ENCODE assay signal across 13 cellular contexts in genomic region chr1:1352784-1353388, GRCh38. TPM values are rescaled to one million over a fixed set of nuclear protein-coding genes. Genes with fewer than 3 reads are reported as not detected.
DNase-seq lines count a peak whose midpoint lies in the region; ATAC-seq and TF ChIP-seq lines count a peak whose summit lies in the region.
"Had no signal": no experiment of that assay in that cellular context is flagged by ENCODE, and none has a peak within 500 bp of the region (broad histone marks: within the 10 kb centered on the region; RNA-seq: fewer than 3 reads in every experiment).

No MANE protein-coding gene starts in this region.

- DNase-seq in GM23248: no peak
- no peak for DNase-seq in activated T-helper 2 cell treated with anti-CD3 and anti-CD28 coated beads, Interferon-gamma antibody, Interleukin-2, Interleukin-4, amounts not matched to agents 10 μg/mL and 5 μg/mL and 100 μg/mL, durations not matched to agents 14 hours and 24 hours and 36 hours (ENCODE audit: low spot score)
- no peak for DNase-seq in naive thymus-derived CD8-positive, alpha-beta T cell
- no peak for DNase-seq in SIG-M5 treated with dmso at 0.1 percent for 504 hours (lab: John Stamatoyannopoulos, UW; ENCODE audit: unreplicated experiment)
- no peak for DNase-seq in HUDEP-2 (lab: John Stamatoyannopoulos, UW; ENCODE audit: unreplicated experiment in 76 of 76)
- DNase-seq in PC-9: no peak
- DNase-seq: body of pancreas, NCI-H2227 treated with DMSO at 0.1 percent for 48 hours had no signal

- H3K4me3 ChIP-seq in BLaER1 treated with 17β-estradiol and CSF1 and Interleukin-3, amounts not matched to agents 10 nM and 100 nM: peak overlapping the region in 1 of 10 experiments; percentile 1; a peak in 2 of 20 replicates
- H3K4me3 ChIP-seq in GM23248 (no peak overlapping the region), PC-9 (no peak overlapping the region)
- H3K4me3 ChIP-seq: body of pancreas, ovary, testis had no signal

- no peaks in the 10 kb centered on the region for H3K9me3 ChIP-seq in BLaER1 treated with 17β-estradiol and CSF1 and Interleukin-3, amounts not matched to agents 10 nM and 100 nM (replicated peaks in 1 of 11)
- H3K9me3 ChIP-seq in GM23248 (ENCODE audit: low read depth): no peaks in the 10 kb centered on the region
- no peaks in the 10 kb centered on the region for H3K9me3 ChIP-seq in PC-9 (ENCODE audit: insufficient read depth, low read depth)
- H3K9me3 ChIP-seq: body of pancreas, ovary, testis had no signal

- H3K79me2 ChIP-seq in GM23248 (ENCODE audit: insufficient read depth) (peaks cover 75% of the 10 kb centered on the region), PC-9 (ENCODE audit: low read depth) (peaks cover 16% of the 10 kb centered on the region)

- H3K36me3 Mint-ChIP-seq in activated T-helper 2 cell treated with anti-CD3 and anti-CD28 coated beads, Interferon-gamma antibody, Interleukin-2, Interleukin-4, amounts not matched to agents 10 μg/mL and 5 μg/mL and 100 μg/mL, durations not matched to agents 14 hours and 24 hours and 36 hours (ENCODE audit: low read depth): no peaks in the 10 kb centered on the region
- H3K36me3 Mint-ChIP-seq in naive thymus-derived CD8-positive, alpha-beta T cell: no peaks in the 10 kb centered on the region

- no peak for TF ChIP-seq CTCF in PC-9 (conservative IDR thresholded peaks at IDR 0.05)

- H2AFZ ChIP-seq in GM23248 (no peak overlapping the region), PC-9 (no peak overlapping the region)

- no peak for ATAC-seq in naive thymus-derived CD8-positive, alpha-beta T cell
- no peak for ATAC-seq in GM19397 (IDR thresholded peaks at IDR 0.05; ENCODE audit: unreplicated experiment)
- ATAC-seq: body of pancreas had no signal

- POLR2A ChIA-PET in naive thymus-derived CD8-positive, alpha-beta T cell (lab: Charles Lee): interaction anchor here (0.6 to 7.4 kb wide), 3 partner anchors 19 to 339 kb away, joined by 3 to 105 read pairs (median 3); partner anchors contain the start of gene AURKAIP1
- POLR2A ChIA-PET in PC-9 (lab: Charles Lee; ENCODE audit: unreplicated experiment): no interaction called here

- H3K4me2 ChIP-seq in BLaER1 treated with 17β-estradiol and CSF1 and Interleukin-3, amounts not matched to agents 10 nM and 100 nM: peak overlapping the region in 9 of 11 experiments; percentile 42 to 85 (median 77); a peak in 18 of 22 replicates
- peak overlapping the region; percentile 29 for H3K4me2 ChIP-seq in GM23248 (ENCODE audit: unreplicated experiment)
- H3K4me2 ChIP-seq in PC-9: no peak overlapping the region

- intact Hi-C loops in activated T-helper 2 cell treated with anti-CD3 and anti-CD28 coated beads, Interferon-gamma antibody, Interleukin-2, Interleukin-4, amounts not matched to agents 10 μg/mL and 5 μg/mL and 100 μg/mL, durations not matched to agents 14 hours and 24 hours and 36 hours (cut with micrococcal nuclease): no loop called here
- intact Hi-C loops in PC-9 (cut with micrococcal nuclease; ENCODE audit: unreplicated experiment): no loop called here

- H3F3A ChIP-seq in GM23248 (ENCODE audit: insufficient read depth) (peaks cover 28% of the 10 kb centered on the region), PC-9 (ENCODE audit: insufficient read depth, low read depth) (peaks cover 37% of the 10 kb centered on the region)

- H3K27me3 ChIP-seq in BLaER1 treated with 17β-estradiol and CSF1 and Interleukin-3, amounts not matched to agents 10 nM and 100 nM: peaks cover 35 to 50% (median 43%) of the 10 kb centered on the region in 11 experiments
- H3K27me3 ChIP-seq in GM23248 (replicated peaks; ENCODE audit: insufficient read depth) (no peaks in the 10 kb centered on the region), PC-9 (ENCODE audit: insufficient read depth, low read depth) (no peaks in the 10 kb centered on the region)
- H3K27me3 ChIP-seq: ovary, testis had no signal

- H3K4me3 Mint-ChIP-seq in activated T-helper 2 cell treated with anti-CD3 and anti-CD28 coated beads, Interferon-gamma antibody, Interleukin-2, Interleukin-4, amounts not matched to agents 10 μg/mL and 5 μg/mL and 100 μg/mL, durations not matched to agents 14 hours and 24 hours and 36 hours (ENCODE audit: low read depth): no peak overlapping the region
- peak overlapping the region; percentile 25 to 85 (median 70) for H3K4me3 Mint-ChIP-seq in naive thymus-derived CD8-positive, alpha-beta T cell

- 33 to 44% methylated on average over 4 to 5 of the region's 5 CpGs for WGBS in GM23248 (ENCODE audit: low coverage in 1 of 2, low lambda C conversion rate in 2 of 2, missing lambda C conversion rate in 2 of 2), 2 experiments

- H3K9me3 Mint-ChIP-seq in activated T-helper 2 cell treated with anti-CD3 and anti-CD28 coated beads, Interferon-gamma antibody, Interleukin-2, Interleukin-4, amounts not matched to agents 10 μg/mL and 5 μg/mL and 100 μg/mL, durations not matched to agents 14 hours and 24 hours and 36 hours: no peaks in the 10 kb centered on the region
- H3K9me3 Mint-ChIP-seq in naive thymus-derived CD8-positive, alpha-beta T cell: no peaks in the 10 kb centered on the region

- H3K27ac ChIP-seq in BLaER1 treated with 17β-estradiol and CSF1 and Interleukin-3, amounts not matched to agents 10 nM and 100 nM: no peak overlapping the region
- peak overlapping the region; percentile 59 for H3K27ac ChIP-seq in GM23248
- no peak overlapping the region for H3K27ac ChIP-seq in PC-9
- H3K27ac ChIP-seq: body of pancreas, epithelial cell of prostate had no signal

- in situ Hi-C loops in GM23248 (cut with MboI): no loop called here

- H4K20me1 ChIP-seq in BLaER1 treated with 17β-estradiol and CSF1 and Interleukin-3, amounts not matched to agents 10 nM and 100 nM: peaks cover 0 to 49% (median 39%) of the 10 kb centered on the region in 11 experiments; a peak in 19 of 22 replicates
- H4K20me1 ChIP-seq in GM23248 (ENCODE audit: insufficient read depth): no peaks in the 10 kb centered on the region; the same call in 1 of the 2 replicates
- no peaks in the 10 kb centered on the region for H4K20me1 ChIP-seq in PC-9 (ENCODE audit: insufficient read depth)

- peak overlapping the region; percentile 31 for H3K27ac Mint-ChIP-seq in activated T-helper 2 cell treated with anti-CD3 and anti-CD28 coated beads, Interferon-gamma antibody, Interleukin-2, Interleukin-4, amounts not matched to agents 10 μg/mL and 5 μg/mL and 100 μg/mL, durations not matched to agents 14 hours and 24 hours and 36 hours
- H3K27ac Mint-ChIP-seq in naive thymus-derived CD8-positive, alpha-beta T cell: peak overlapping the region in 9 of 10 donors; percentile 17 to 93 (median 66)

- H3K9ac ChIP-seq in BLaER1 treated with 17β-estradiol and CSF1 and Interleukin-3, amounts not matched to agents 10 nM and 100 nM: peak overlapping the region in 4 of 11 experiments; percentile 3 to 44 (median 16); a peak in 4 of 22 replicates
- H3K9ac ChIP-seq in GM23248: 0 out of 2 replicates have a peak overlapping the region, but pooled peaks have one; percentile 24

- no peaks in the 10 kb centered on the region for H3K4me1 Mint-ChIP-seq in activated T-helper 2 cell treated with anti-CD3 and anti-CD28 coated beads, Interferon-gamma antibody, Interleukin-2, Interleukin-4, amounts not matched to agents 10 μg/mL and 5 μg/mL and 100 μg/mL, durations not matched to agents 14 hours and 24 hours and 36 hours (ENCODE audit: low read depth)
- peaks cover 11 to 31% (median 25%) of the 10 kb centered on the region in 4 donors for H3K4me1 Mint-ChIP-seq in naive thymus-derived CD8-positive, alpha-beta T cell

- no peaks in the 10 kb centered on the region for H3K9me2 ChIP-seq in GM23248 (ENCODE audit: insufficient read depth)
- H3K9me2 ChIP-seq in PC-9 (ENCODE audit: insufficient read depth): no peaks in the 10 kb centered on the region

- BruUV-seq in PC-9 (replicated peaks; lab: Mats Ljungman, UMichigan): no TSS peak

- CTCF ChIA-PET in PC-9 (lab: Charles Lee): no interaction called here

- H3K27me3 Mint-ChIP-seq in activated T-helper 2 cell treated with anti-CD3 and anti-CD28 coated beads, Interferon-gamma antibody, Interleukin-2, Interleukin-4, amounts not matched to agents 10 μg/mL and 5 μg/mL and 100 μg/mL, durations not matched to agents 14 hours and 24 hours and 36 hours (ENCODE audit: low read depth): peaks cover 21% of the 10 kb centered on the region
- peaks cover 0 to 13% (median 0%) of the 10 kb centered on the region in 5 donors for H3K27me3 Mint-ChIP-seq in naive thymus-derived CD8-positive, alpha-beta T cell

- H3K36me3 ChIP-seq in BLaER1 treated with 17β-estradiol and CSF1 and Interleukin-3, amounts not matched to agents 10 nM and 100 nM: no peaks in the 10 kb centered on the region
- H3K36me3 ChIP-seq in GM23248 (ENCODE audit: low read depth) (peaks cover 6% of the 10 kb centered on the region; the same call in 1 of the 2 replicates), PC-9 (ENCODE audit: low read depth) (no peaks in the 10 kb centered on the region)
- H3K36me3 ChIP-seq: ovary had no signal

- peaks cover 19 to 55% (median 48%) of the 10 kb centered on the region in 10 experiments; a peak in 19 of 20 replicates for H3K4me1 ChIP-seq in BLaER1 treated with 17β-estradiol and CSF1 and Interleukin-3, amounts not matched to agents 10 nM and 100 nM
- H3K4me1 ChIP-seq in GM23248 (ENCODE audit: insufficient read depth) (peaks cover 13% of the 10 kb centered on the region; the same call in 1 of the 2 replicates), PC-9 (replicated peaks; ENCODE audit: insufficient read depth) (peaks cover 4% of the 10 kb centered on the region)

RNA-seq across cellular contexts. Expression of gene DVL1, which starts 3.7 kb away (rescaled TPM):
- 113 and 119 TPM in 2 replicates for total RNA-seq in GM23248 (2014; rRNA removed; shearing (Covaris generic))
- 8.6 and 9.9 TPM in 2 replicates for polyA plus RNA-seq in GM23248 (2016; fragmentation: Nextera tagmentation; extraction: Ambion mirVana)
- total RNA-seq in activated T-helper 2 cell treated with anti-CD3 and anti-CD28 coated beads, Interferon-gamma antibody, Interleukin-2, Interleukin-4, amounts not matched to agents 10 μg/mL and 5 μg/mL and 100 μg/mL, durations not matched to agents 14 hours and 24 hours and 36 hours: 53.8 and 60.7 TPM in 2 replicates
- 10 to 100 TPM; 41.9 to 53.3 TPM for total RNA-seq in naive thymus-derived CD8-positive, alpha-beta T cell
- polyA plus RNA-seq in naive thymus-derived CD8-positive, alpha-beta T cell: 1 to 10 TPM in 2 of 3 donors, under 1 TPM in 1; 0.99 to 2.0 (median 1.4) TPM
- total RNA-seq in PC-9 (2021): 95.8 and 98.4 TPM in 2 replicates

RNA-seq across cellular contexts. Expression of gene MXRA8, which starts 5.5 kb away (rescaled TPM):
- 1,040 and 1,228 TPM in 2 replicates for total RNA-seq in GM23248 (2014; rRNA removed; shearing (Covaris generic))
- 584 and 609 TPM in 2 replicates for polyA plus RNA-seq in GM23248 (2016; fragmentation: Nextera tagmentation; extraction: Ambion mirVana)
- 0.21 TPM in 1 of 2 replicates, not detected in the other for total RNA-seq in activated T-helper 2 cell treated with anti-CD3 and anti-CD28 coated beads, Interferon-gamma antibody, Interleukin-2, Interleukin-4, amounts not matched to agents 10 μg/mL and 5 μg/mL and 100 μg/mL, durations not matched to agents 14 hours and 24 hours and 36 hours
- total RNA-seq in naive thymus-derived CD8-positive, alpha-beta T cell: 1 to 10 TPM; 7.4 to 7.7 TPM
- polyA plus RNA-seq in naive thymus-derived CD8-positive, alpha-beta T cell: 10 to 100 TPM in 2 of 3 donors, 1 to 10 TPM in 1; 7.4 to 22.0 (median 19.7) TPM
- total RNA-seq in PC-9 (2021): 0.55 and 0.80 TPM in 2 replicates

RNA-seq across cellular contexts. Expression of gene TAS1R3, which starts 21.8 kb away (rescaled TPM):
- total RNA-seq in GM23248 (2014; rRNA removed; shearing (Covaris generic)): 0.54 TPM in 1 of 2 replicates, not detected in the other
- 0.24 TPM in 1 of 2 replicates, not detected in the other for polyA plus RNA-seq in GM23248 (2016; fragmentation: Nextera tagmentation; extraction: Ambion mirVana)
- total RNA-seq in activated T-helper 2 cell treated with anti-CD3 and anti-CD28 coated beads, Interferon-gamma antibody, Interleukin-2, Interleukin-4, amounts not matched to agents 10 μg/mL and 5 μg/mL and 100 μg/mL, durations not matched to agents 14 hours and 24 hours and 36 hours: 0.32 and 0.44 TPM in 2 replicates
- total RNA-seq in naive thymus-derived CD8-positive, alpha-beta T cell: 1 to 10 TPM; 2.7 to 3.0 TPM
- under 1 TPM in 1 of 3 donors, not detected in 2; 0.10 TPM for polyA plus RNA-seq in naive thymus-derived CD8-positive, alpha-beta T cell
- total RNA-seq in PC-9 (2021): 0.57 and 1.2 TPM in 2 replicates

RNA-seq across cellular contexts. Expression of gene AURKAIP1, which starts 22.1 kb away (rescaled TPM):
- 118 and 120 TPM in 2 replicates for total RNA-seq in GM23248 (2014; rRNA removed; shearing (Covaris generic))
- polyA plus RNA-seq in GM23248 (2016; fragmentation: Nextera tagmentation; extraction: Ambion mirVana): 216 and 218 TPM in 2 replicates
- 133 TPM in 2 replicates for total RNA-seq in activated T-helper 2 cell treated with anti-CD3 and anti-CD28 coated beads, Interferon-gamma antibody, Interleukin-2, Interleukin-4, amounts not matched to agents 10 μg/mL and 5 μg/mL and 100 μg/mL, durations not matched to agents 14 hours and 24 hours and 36 hours
- total RNA-seq in naive thymus-derived CD8-positive, alpha-beta T cell: 10 to 100 TPM; 68.0 to 70.3 TPM
- 100 to 1,000 TPM; 146 to 169 (median 168) TPM for polyA plus RNA-seq in naive thymus-derived CD8-positive, alpha-beta T cell
- total RNA-seq in PC-9 (2021): 164 and 210 TPM in 2 replicates

RNA-seq across cellular contexts. Expression of gene CPTP, which starts 28.3 kb away (rescaled TPM):
- total RNA-seq in GM23248 (2014; rRNA removed; shearing (Covaris generic)): 30.5 and 39.0 TPM in 2 replicates
- 28.0 and 33.2 TPM in 2 replicates for polyA plus RNA-seq in GM23248 (2016; fragmentation: Nextera tagmentation; extraction: Ambion mirVana)
- 12.1 and 13.1 TPM in 2 replicates for total RNA-seq in activated T-helper 2 cell treated with anti-CD3 and anti-CD28 coated beads, Interferon-gamma antibody, Interleukin-2, Interleukin-4, amounts not matched to agents 10 μg/mL and 5 μg/mL and 100 μg/mL, durations not matched to agents 14 hours and 24 hours and 36 hours
- 10 to 100 TPM; 25.5 to 25.9 TPM for total RNA-seq in naive thymus-derived CD8-positive, alpha-beta T cell
- polyA plus RNA-seq in naive thymus-derived CD8-positive, alpha-beta T cell: 10 to 100 TPM in 2 of 3 donors, 1 to 10 TPM in 1; 9.3 to 19.9 (median 11.6) TPM
- total RNA-seq in PC-9 (2021): 33.7 and 37.0 TPM in 2 replicates

Comparison
In these comparisons a context has a peak if more than half of its experiments do, and no peak if none do; other contexts are left out.
1. RNA of gene MXRA8, which starts 5.5 kb away (total RNA-seq): 1,040 to 1,228 TPM in GM23248; 7.4 to 7.7 TPM in naive thymus-derived CD8-positive, alpha-beta T cell, 0.55 to 0.80 TPM in PC-9 and 0.21 TPM in activated T-helper 2 cell treated with anti-CD3 and anti-CD28 coated beads, Interferon-gamma antibody, Interleukin-2, Interleukin-4, amounts not matched to agents 10 μg/mL and 5 μg/mL and 100 μg/mL, durations not matched to agents 14 hours and 24 hours and 36 hours; every median in the first group is over 100 times any median in the second.